Comparison of ENCODE assay signal across 24 cellular contexts in genomic region chr11:44730775-44731174, GRCh38. TPM values are rescaled to one million over a fixed set of nuclear protein-coding genes. Genes with fewer than 3 reads are reported as not detected.
DNase-seq lines count a peak whose midpoint lies in the region; ATAC-seq and TF ChIP-seq lines count a peak whose summit lies in the region.
"Had no signal": no experiment of that assay in that cellular context is flagged by ENCODE, and none has a peak within 500 bp of the region (broad histone marks: within the 10 kb centered on the region; RNA-seq: fewer than 3 reads in every experiment).

No MANE protein-coding gene starts in this region.

- H3K27me3 ChIP-seq in transverse colon = peaks cover 41% of the 10 kb centered on the region
- H3K27me3 ChIP-seq in CD8-positive, alpha-beta T cell (ENCODE audit: insufficient read depth, low read length) = peaks cover 3% of the 10 kb centered on the region
- H3K27me3 ChIP-seq: MG63 had no signal

- H3K4me3 ChIP-seq in HEK293 (ENCODE audit: low read depth, low read length) (no peak overlapping the region), transverse colon (no peak overlapping the region)
- no peak overlapping the region for H3K4me3 ChIP-seq in CD8-positive, alpha-beta T cell (ENCODE audit: low read depth, low read length)
- H3K4me3 ChIP-seq: GM12878, HAP-1, K562, MG63 had no signal

- ATAC-seq in CD8-positive, alpha-beta T cell = no peak
- ATAC-seq: GM12878, GM23338, HepG2, K562 had no signal

- H3K9me3 ChIP-seq in HEK293 (ENCODE audit: control insufficient read depth, insufficient read depth, low read depth, low read length) (no peaks in the 10 kb centered on the region), transverse colon (no peaks in the 10 kb centered on the region)
- no peaks in the 10 kb centered on the region for H3K9me3 ChIP-seq in CD8-positive, alpha-beta T cell (ENCODE audit: low read length)
- H3K9me3 ChIP-seq: HAP-1, MG63 had no signal

- peaks cover 20% of the 10 kb centered on the region for H3K36me3 Mint-ChIP-seq in brain
- H3K36me3 Mint-ChIP-seq in nephron (ENCODE audit: low read depth) = no peaks in the 10 kb centered on the region
- no peaks in the 10 kb centered on the region for H3K36me3 Mint-ChIP-seq in CD8-positive, alpha-beta T cell

- DNase-seq in transverse colon (no peak), hypothalamus (lab: John Stamatoyannopoulos, UW) (no peak), caudate nucleus (lab: John Stamatoyannopoulos, UW) (no peak)
- DNase-seq in CD8-positive, alpha-beta T cell = no peak
- DNase-seq: CD4-positive, CD25-positive, alpha-beta regulatory T cell; DND-41; MG63; NCI-H1417; NCI-H1694 treated with DMSO at 0.1 percent for 48 hours; NCI-H2081 treated with DMSO at 0.1 percent for 48 hours; NCI-H524 treated with DMSO at 0.1 percent for 48 hours; SHP77 had no signal

- intact Hi-C loops in transverse colon (cut with DNase I; ENCODE audit: low total_unique reads) = no loop called here
- intact Hi-C loops in CD8-positive, alpha-beta T cell (cut with DNase I, micrococcal nuclease) = no loop called here

- H3K4me3 Mint-ChIP-seq in brain (peak overlapping the region in 3 of 5 experiments; percentile 36 to 98 (median 87)), nephron (peak overlapping the region in 2 of 3 experiments; percentile 26 to 29)
- H3K4me3 Mint-ChIP-seq in CD8-positive, alpha-beta T cell = no peak overlapping the region
- H3K4me3 Mint-ChIP-seq: GM23338 had no signal

- peaks cover 0 to 5% (median 0%) of the 10 kb centered on the region in 5 experiments for H3K9me3 Mint-ChIP-seq in brain
- no peaks in the 10 kb centered on the region for H3K9me3 Mint-ChIP-seq in nephron
- H3K9me3 Mint-ChIP-seq in CD8-positive, alpha-beta T cell = no peaks in the 10 kb centered on the region
- H3K9me3 Mint-ChIP-seq: GM23338 had no signal

- in situ Hi-C loops in transverse colon (cut with MboI; ENCODE audit: low pct_ligation_motif_present in 1 of 4, low pct_unique_long_range_greater_than_20kb in 1 of 4, low sequenced_read_pairs in 3 of 4) = loop anchor here in 1 of 4 donors (25.0 kb wide), 1 partner anchor 157 kb away; no protein-coding TSS in a partner anchor

- no peaks in the 10 kb centered on the region for H3K36me3 ChIP-seq in HEK293 (ENCODE audit: control insufficient read depth in 2 of 2, insufficient read depth in 1 of 2, low read length in 2 of 2)
- H3K36me3 ChIP-seq in transverse colon = no peaks in the 10 kb centered on the region
- H3K36me3 ChIP-seq in CD8-positive, alpha-beta T cell (ENCODE audit: insufficient read depth, low read length) = no peaks in the 10 kb centered on the region
- H3K36me3 ChIP-seq: HAP-1, MG63 had no signal

- H3K4me1 ChIP-seq in HEK293 (ENCODE audit: control insufficient read depth, insufficient read depth, low read length) = peaks cover 3% of the 10 kb centered on the region; the same call in 1 of the 2 replicates
- H3K4me1 ChIP-seq in transverse colon = peaks cover 5 to 29% (median 16%) of the 10 kb centered on the region in 4 donors
- peaks cover 15% of the 10 kb centered on the region for H3K4me1 ChIP-seq in CD8-positive, alpha-beta T cell (ENCODE audit: insufficient read depth, low read length)

- TF ChIP-seq POLR2A in transverse colon (IDR thresholded peaks at IDR 0.05) = no peak

- H3K27ac Mint-ChIP-seq in brain = peak overlapping the region in 3 of 5 experiments; percentile 92 to 97 (median 94)
- peak overlapping the region in 2 of 3 experiments; percentile 73 to 86 for H3K27ac Mint-ChIP-seq in nephron
- no peak overlapping the region for H3K27ac Mint-ChIP-seq in CD8-positive, alpha-beta T cell
- H3K27ac Mint-ChIP-seq: GM23338 had no signal

- 93% methylated on average over 5 of the region's 5 CpGs; no CpG with 5 or more reads in 1 of the 2 donors for WGBS in transverse colon (ENCODE audit: low coverage in 1 of 2), 2 donors

- H3K27ac ChIP-seq in HEK293 (ENCODE audit: extremely low read depth, low read depth, low read length) (no peak overlapping the region), transverse colon (peak overlapping the region in 3 of 4 donors; percentile 30 to 70 (median 47)), caudate nucleus (ENCODE audit: low read depth, low read length) (no peak overlapping the region)
- H3K27ac ChIP-seq in CD8-positive, alpha-beta T cell (ENCODE audit: low read depth, low read length) = no peak overlapping the region
- H3K27ac ChIP-seq: HL-60 had no signal

- no peak for TF ChIP-seq CTCF in HEK293 (tag by site-specific recombination; IDR thresholded peaks at IDR 0.05)
- TF ChIP-seq CTCF in brain (conservative IDR thresholded peaks at IDR 0.05) = no peak
- no peak for TF ChIP-seq CTCF in nephron (IDR thresholded peaks at IDR 0.05; ENCODE audit: unreplicated experiment in 3 of 3)
- TF ChIP-seq CTCF in transverse colon (IDR thresholded peaks at IDR 0.05) = no peak
- no peak for TF ChIP-seq CTCF in CD8-positive, alpha-beta T cell (IDR thresholded peaks at IDR 0.05)

- H3K4me1 Mint-ChIP-seq in brain (peaks cover 87% of the 10 kb centered on the region), nephron (peaks cover 73% of the 10 kb centered on the region)
- peaks cover 26% of the 10 kb centered on the region for H3K4me1 Mint-ChIP-seq in CD8-positive, alpha-beta T cell (ENCODE audit: low read depth)

- POLR2A ChIA-PET in HEK293 (lab: Yijun Ruan, JAX) = no interaction called here
- POLR2A ChIA-PET in CD8-positive, alpha-beta T cell (lab: Charles Lee) = no interaction called here

- TF ChIP-seq EP300 in transverse colon (IDR thresholded peaks at IDR 0.05; ENCODE audit: low read depth) = no peak

- CTCF ChIA-PET in HEK293 (lab: Yijun Ruan, JAX) = interaction anchor here (1.0 kb wide), 1 partner anchor 14 kb away, joined by 3 read pairs; no protein-coding TSS in a partner anchor
- CTCF ChIA-PET in CD8-positive, alpha-beta T cell (lab: Charles Lee) = interaction anchor here (1.3 kb wide), 1 partner anchor 180 kb away, joined by 8 read pairs; no protein-coding TSS in a partner anchor

- H3K27me3 Mint-ChIP-seq in brain (peaks cover 16% of the 10 kb centered on the region), nephron (ENCODE audit: low read depth) (peaks cover 11% of the 10 kb centered on the region)
- H3K27me3 Mint-ChIP-seq in CD8-positive, alpha-beta T cell (ENCODE audit: low read depth) = peaks cover 7% of the 10 kb centered on the region

TF ChIP-seq in HEK293, 187 proteins besides CTCF, POLR2A, EP300 and RAD21:
- TF ChIP-seq ZNF449 (tag by site-specific recombination; IDR thresholded peaks at IDR 0.05) (peak; percentile 94), KLF8 (tag by site-specific recombination; IDR thresholded peaks at IDR 0.05) (no peak)

RNA-seq across cellular contexts. Expression of gene TSPAN18, which starts 4.0 kb away (rescaled TPM):
- 3.3 TPM for polyA plus RNA-seq in brain (ENCODE audit: insufficient read depth, low read depth, low replicate concordance)
- total RNA-seq in transverse colon = 10 to 100 TPM in 1 of 4 donors, 1 to 10 TPM in 3; 2.6 to 28.9 (median 4.9) TPM
- total RNA-seq in CD8-positive, alpha-beta T cell = 1 to 10 TPM; 6.1 to 6.3 TPM
- total RNA-seq: HepG2, HT-29, LHCN-M2, OCI-LY7 had no signal
- polyA plus RNA-seq: HepG2 had no signal

Comparison
In these comparisons a context has a peak if more than half of its experiments do, and no peak if none do; other contexts are left out.
1. H3K27ac ChIP-seq: peak in transverse colon (3 of 4); none in HEK293 (single experiment), CD8-positive, alpha-beta T cell (single experiment) and caudate nucleus (single experiment).